1 cellular context compared by ENCODE assay signal in the genomic region with DNA sequence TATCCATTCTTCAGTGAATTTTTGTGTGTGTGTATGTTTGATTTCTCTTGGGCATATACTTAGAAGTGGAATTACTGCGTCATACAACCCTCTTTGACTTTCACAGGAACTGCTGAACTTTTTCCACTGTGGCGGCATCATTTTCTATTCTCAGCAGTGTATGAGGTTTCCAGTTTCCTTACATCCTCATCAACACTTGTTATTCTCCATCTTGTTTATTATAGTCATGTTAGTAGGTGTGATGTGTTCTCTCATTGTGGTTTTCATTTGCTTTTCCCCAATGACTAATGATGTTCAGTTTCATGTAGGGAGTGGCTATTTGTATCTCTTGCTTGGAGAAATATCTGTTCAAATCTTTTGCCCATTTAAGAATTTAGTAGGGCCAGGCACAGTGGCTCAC.
TF ChIP-seq lines count a peak whose summit lies in the region.

No MANE protein-coding gene starts in this region.

TF ChIP-seq in K562, 482 proteins besides CTCF, POLR2A, EP300 and RAD21:
- TF ChIP-seq TBL1XR1 (IDR thresholded peaks at IDR 0.05; ENCODE audit: low read length in 2 of 2): no peak
- 0 out of 2 replicates have a peak, but pooled peaks have one; percentile 2 for TF ChIP-seq NR2C1 (IDR thresholded peaks at IDR 0.05)
- TF ChIP-seq NR2C1 (tag; IDR thresholded peaks at IDR 0.05): no peak
- no peak for TF ChIP-seq ZNF589 (CRISPR knock-in tag; IDR thresholded peaks at IDR 0.05; ENCODE audit: low read depth)
